In genomic region chr9:80964951-80965350, GRCh38 we compare ENCODE assay signal across 16 cellular contexts.
"Had no signal": no experiment of that assay in that cellular context is flagged by ENCODE, and none has a peak within 500 bp of the region (broad histone marks: within the 10 kb centered on the region; RNA-seq: fewer than 3 reads in every experiment).

No MANE protein-coding gene starts in this region.

- ATAC-seq: HepG2 had no signal

- H3K36me3 ChIP-seq: MG63 had no signal

- H3K27me3 ChIP-seq: MG63 had no signal

- H3K9me3 ChIP-seq: MG63, SK-N-SH had no signal

- DNase-seq: IMR-90, Karpas-422, KG1, MG63, NCI-H1092, NCI-H1436, NCI-H2029, NCI-H2081 treated with DMSO at 0.1 percent for 48 hours, NCI-H524, NCI-H526 treated with DMSO at 0.1 percent for 48 hours, NCI-H748 treated with DMSO at 0.1 percent for 48 hours, RPMI8226, SHP77, SK-N-SH, SW 1271 had no signal

- H3K4me2 ChIP-seq: SK-N-SH had no signal

- H3K4me3 ChIP-seq: MG63 had no signal

- H3K9ac ChIP-seq: SK-N-SH had no signal
